Comparison of ENCODE assay signal across 2 cellular contexts in the genomic region with DNA sequence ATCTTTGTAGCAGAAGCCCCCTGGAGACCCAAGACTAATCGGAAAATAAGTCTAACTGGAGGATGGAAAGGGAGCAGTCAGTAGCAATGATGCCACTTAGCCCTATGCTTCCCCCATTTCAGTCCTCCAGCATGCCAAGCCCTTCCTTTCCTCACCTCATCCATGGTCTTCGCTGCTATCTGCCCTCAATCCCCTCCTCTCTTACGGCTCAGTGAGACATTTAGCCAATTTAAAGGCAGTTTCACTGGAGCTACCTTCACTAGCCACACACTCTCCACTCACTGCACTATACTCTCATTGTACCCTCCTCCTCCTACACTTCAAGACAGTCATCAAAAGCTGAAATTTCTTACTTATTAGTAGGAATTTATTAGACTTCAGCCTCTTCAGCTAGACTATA.
TF ChIP-seq lines count a peak whose summit lies in the region.

No MANE protein-coding gene starts in this region.

TF ChIP-seq in GM23338, 12 proteins besides CTCF, POLR2A, EP300 and RAD21:
- TF ChIP-seq, protein P1, sequence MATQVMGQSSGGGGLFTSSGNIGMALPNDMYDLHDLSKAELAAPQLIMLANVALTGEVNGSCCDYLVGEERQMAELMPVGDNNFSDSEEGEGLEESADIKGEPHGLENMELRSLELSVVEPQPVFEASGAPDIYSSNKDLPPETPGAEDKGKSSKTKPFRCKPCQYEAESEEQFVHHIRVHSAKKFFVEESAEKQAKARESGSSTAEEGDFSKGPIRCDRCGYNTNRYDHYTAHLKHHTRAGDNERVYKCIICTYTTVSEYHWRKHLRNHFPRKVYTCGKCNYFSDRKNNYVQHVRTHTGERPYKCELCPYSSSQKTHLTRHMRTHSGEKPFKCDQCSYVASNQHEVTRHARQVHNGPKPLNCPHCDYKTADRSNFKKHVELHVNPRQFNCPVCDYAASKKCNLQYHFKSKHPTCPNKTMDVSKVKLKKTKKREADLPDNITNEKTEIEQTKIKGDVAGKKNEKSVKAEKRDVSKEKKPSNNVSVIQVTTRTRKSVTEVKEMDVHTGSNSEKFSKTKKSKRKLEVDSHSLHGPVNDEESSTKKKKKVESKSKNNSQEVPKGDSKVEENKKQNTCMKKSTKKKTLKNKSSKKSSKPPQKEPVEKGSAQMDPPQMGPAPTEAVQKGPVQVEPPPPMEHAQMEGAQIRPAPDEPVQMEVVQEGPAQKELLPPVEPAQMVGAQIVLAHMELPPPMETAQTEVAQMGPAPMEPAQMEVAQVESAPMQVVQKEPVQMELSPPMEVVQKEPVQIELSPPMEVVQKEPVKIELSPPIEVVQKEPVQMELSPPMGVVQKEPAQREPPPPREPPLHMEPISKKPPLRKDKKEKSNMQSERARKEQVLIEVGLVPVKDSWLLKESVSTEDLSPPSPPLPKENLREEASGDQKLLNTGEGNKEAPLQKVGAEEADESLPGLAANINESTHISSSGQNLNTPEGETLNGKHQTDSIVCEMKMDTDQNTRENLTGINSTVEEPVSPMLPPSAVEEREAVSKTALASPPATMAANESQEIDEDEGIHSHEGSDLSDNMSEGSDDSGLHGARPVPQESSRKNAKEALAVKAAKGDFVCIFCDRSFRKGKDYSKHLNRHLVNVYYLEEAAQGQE (IDR thresholded peaks at IDR 0.05; ENCODE audit: unreplicated experiment): no peak
- TF ChIP-seq STAT1 (IDR thresholded peaks at IDR 0.05; ENCODE audit: unreplicated experiment): no peak
- no peak for TF ChIP-seq EZH2phosphoT487 (IDR thresholded peaks at IDR 0.05; ENCODE audit: unreplicated experiment)
- no peak for TF ChIP-seq NANOG (IDR thresholded peaks at IDR 0.05; ENCODE audit: borderline replicate concordance)
- no peak for TF ChIP-seq EZH2 (IDR thresholded peaks at IDR 0.05; ENCODE audit: low read depth, unreplicated experiment)
- TF ChIP-seq ZNF114 (CRISPR knock-in tag; IDR thresholded peaks at IDR 0.05): no peak

TF ChIP-seq in GM12878, 131 proteins besides CTCF, POLR2A, EP300 and RAD21 (continued from another document):
- TF ChIP-seq, protein P2, sequence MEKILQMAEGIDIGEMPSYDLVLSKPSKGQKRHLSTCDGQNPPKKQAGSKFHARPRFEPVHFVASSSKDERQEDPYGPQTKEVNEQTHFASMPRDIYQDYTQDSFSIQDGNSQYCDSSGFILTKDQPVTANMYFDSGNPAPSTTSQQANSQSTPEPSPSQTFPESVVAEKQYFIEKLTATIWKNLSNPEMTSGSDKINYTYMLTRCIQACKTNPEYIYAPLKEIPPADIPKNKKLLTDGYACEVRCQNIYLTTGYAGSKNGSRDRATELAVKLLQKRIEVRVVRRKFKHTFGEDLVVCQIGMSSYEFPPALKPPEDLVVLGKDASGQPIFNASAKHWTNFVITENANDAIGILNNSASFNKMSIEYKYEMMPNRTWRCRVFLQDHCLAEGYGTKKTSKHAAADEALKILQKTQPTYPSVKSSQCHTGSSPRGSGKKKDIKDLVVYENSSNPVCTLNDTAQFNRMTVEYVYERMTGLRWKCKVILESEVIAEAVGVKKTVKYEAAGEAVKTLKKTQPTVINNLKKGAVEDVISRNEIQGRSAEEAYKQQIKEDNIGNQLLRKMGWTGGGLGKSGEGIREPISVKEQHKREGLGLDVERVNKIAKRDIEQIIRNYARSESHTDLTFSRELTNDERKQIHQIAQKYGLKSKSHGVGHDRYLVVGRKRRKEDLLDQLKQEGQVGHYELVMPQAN (conservative IDR thresholded peaks at IDR 0.05): no peak
- TF ChIP-seq BMI1 (IDR thresholded peaks at IDR 0.05; ENCODE audit: borderline replicate concordance) (no peak), HDAC6 (IDR thresholded peaks at IDR 0.05; ENCODE audit: unreplicated experiment) (no peak), SPI1 (IDR thresholded peaks at IDR 0.05; ENCODE audit: borderline replicate concordance, insufficient read depth, low read depth, low read length) (no peak), BRCA1 (IDR thresholded peaks at IDR 0.05; ENCODE audit: low read depth, low read length) (no peak), ZNF274 (IDR thresholded peaks at IDR 0.05; ENCODE audit: insufficient read depth, insufficient read length) (no peak), SMC3 (IDR thresholded peaks at IDR 0.05; ENCODE audit: borderline replicate concordance, low read length) (no peak), POLR2AphosphoS5 (IDR thresholded peaks at IDR 0.05; ENCODE audit: low read length) (no peak)
- TF ChIP-seq, protein P3, sequence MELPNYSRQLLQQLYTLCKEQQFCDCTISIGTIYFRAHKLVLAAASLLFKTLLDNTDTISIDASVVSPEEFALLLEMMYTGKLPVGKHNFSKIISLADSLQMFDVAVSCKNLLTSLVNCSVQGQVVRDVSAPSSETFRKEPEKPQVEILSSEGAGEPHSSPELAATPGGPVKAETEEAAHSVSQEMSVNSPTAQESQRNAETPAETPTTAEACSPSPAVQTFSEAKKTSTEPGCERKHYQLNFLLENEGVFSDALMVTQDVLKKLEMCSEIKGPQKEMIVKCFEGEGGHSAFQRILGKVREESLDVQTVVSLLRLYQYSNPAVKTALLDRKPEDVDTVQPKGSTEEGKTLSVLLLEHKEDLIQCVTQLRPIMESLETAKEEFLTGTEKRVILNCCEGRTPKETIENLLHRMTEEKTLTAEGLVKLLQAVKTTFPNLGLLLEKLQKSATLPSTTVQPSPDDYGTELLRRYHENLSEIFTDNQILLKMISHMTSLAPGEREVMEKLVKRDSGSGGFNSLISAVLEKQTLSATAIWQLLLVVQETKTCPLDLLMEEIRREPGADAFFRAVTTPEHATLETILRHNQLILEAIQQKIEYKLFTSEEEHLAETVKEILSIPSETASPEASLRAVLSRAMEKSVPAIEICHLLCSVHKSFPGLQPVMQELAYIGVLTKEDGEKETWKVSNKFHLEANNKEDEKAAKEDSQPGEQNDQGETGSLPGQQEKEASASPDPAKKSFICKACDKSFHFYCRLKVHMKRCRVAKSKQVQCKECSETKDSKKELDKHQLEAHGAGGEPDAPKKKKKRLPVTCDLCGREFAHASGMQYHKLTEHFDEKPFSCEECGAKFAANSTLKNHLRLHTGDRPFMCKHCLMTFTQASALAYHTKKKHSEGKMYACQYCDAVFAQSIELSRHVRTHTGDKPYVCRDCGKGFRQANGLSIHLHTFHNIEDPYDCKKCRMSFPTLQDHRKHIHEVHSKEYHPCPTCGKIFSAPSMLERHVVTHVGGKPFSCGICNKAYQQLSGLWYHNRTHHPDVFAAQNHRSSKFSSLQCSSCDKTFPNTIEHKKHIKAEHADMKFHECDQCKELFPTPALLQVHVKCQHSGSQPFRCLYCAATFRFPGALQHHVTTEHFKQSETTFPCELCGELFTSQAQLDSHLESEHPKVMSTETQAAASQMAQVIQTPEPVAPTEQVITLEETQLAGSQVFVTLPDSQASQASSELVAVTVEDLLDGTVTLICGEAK (IDR thresholded peaks at IDR 0.05; ENCODE audit: borderline replicate concordance): no peak
- TF ChIP-seq, protein P4, sequence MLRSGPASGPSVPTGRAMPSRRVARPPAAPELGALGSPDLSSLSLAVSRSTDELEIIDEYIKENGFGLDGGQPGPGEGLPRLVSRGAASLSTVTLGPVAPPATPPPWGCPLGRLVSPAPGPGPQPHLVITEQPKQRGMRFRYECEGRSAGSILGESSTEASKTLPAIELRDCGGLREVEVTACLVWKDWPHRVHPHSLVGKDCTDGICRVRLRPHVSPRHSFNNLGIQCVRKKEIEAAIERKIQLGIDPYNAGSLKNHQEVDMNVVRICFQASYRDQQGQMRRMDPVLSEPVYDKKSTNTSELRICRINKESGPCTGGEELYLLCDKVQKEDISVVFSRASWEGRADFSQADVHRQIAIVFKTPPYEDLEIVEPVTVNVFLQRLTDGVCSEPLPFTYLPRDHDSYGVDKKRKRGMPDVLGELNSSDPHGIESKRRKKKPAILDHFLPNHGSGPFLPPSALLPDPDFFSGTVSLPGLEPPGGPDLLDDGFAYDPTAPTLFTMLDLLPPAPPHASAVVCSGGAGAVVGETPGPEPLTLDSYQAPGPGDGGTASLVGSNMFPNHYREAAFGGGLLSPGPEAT (IDR thresholded peaks at IDR 0.05; ENCODE audit: low read depth): no peak
- TF ChIP-seq, protein P5, sequence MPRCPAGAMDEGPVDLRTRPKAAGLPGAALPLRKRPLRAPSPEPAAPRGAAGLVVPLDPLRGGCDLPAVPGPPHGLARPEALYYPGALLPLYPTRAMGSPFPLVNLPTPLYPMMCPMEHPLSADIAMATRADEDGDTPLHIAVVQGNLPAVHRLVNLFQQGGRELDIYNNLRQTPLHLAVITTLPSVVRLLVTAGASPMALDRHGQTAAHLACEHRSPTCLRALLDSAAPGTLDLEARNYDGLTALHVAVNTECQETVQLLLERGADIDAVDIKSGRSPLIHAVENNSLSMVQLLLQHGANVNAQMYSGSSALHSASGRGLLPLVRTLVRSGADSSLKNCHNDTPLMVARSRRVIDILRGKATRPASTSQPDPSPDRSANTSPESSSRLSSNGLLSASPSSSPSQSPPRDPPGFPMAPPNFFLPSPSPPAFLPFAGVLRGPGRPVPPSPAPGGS (IDR thresholded peaks at IDR 0.05; ENCODE audit: borderline replicate concordance, insufficient read depth, low read depth, low read length, poor library complexity, severe bottlenecking): no peak
